In genomic region chr1:156540955-156541354, GRCh38 we compare ENCODE assay signal across 31 cellular contexts. TPM values are rescaled to one million over a fixed set of nuclear protein-coding genes. Genes with fewer than 3 reads are reported as not detected.
DNase-seq lines count a peak whose midpoint lies in the region; ATAC-seq and TF ChIP-seq lines count a peak whose summit lies in the region.
"Had no signal": no experiment of that assay in that cellular context is flagged by ENCODE, and none has a peak within 500 bp of the region (broad histone marks: within the 10 kb centered on the region; RNA-seq: fewer than 3 reads in every experiment).

No MANE protein-coding gene starts in this region.

- no peak overlapping the region for H3K18ac ChIP-seq in IMR-90 (ENCODE audit: low read depth, low read length)

- WGBS in IMR-90 (ENCODE audit: extremely low coverage in 2 of 2, insufficient read length in 1 of 2), 2 experiments: no CpG with 5 or more reads among the region's 2 CpGs
- no CpG with 5 or more reads among the region's 2 CpGs for WGBS in gastroesophageal sphincter (ENCODE audit: low coverage in 1 of 2), 2 donors
- 79 to 92% (median 87%) methylated on average over 2 of the region's 2 CpGs for WGBS in psoas muscle, 3 donors

- no peak overlapping the region for H3K23ac ChIP-seq in IMR-90 (ENCODE audit: low read depth, low read length)

- H3K9me3 ChIP-seq in IMR-90 (ENCODE audit: control insufficient read depth, insufficient read depth, low read length) (no peaks in the 10 kb centered on the region), gastroesophageal sphincter (no peaks in the 10 kb centered on the region), psoas muscle (no peaks in the 10 kb centered on the region)
- H3K9me3 ChIP-seq: breast epithelium, mucosa of descending colon, pancreas, Peyer's patch, right lobe of liver had no signal

- POLR2A ChIA-PET in IMR-90 (lab: Charles Lee; ENCODE audit: unreplicated experiment): no interaction called here

- H3K27me3 ChIP-seq in IMR-90 (ENCODE audit: control insufficient read depth, insufficient read depth, low read length): no peaks in the 10 kb centered on the region
- no peaks in the 10 kb centered on the region for H3K27me3 ChIP-seq in gastroesophageal sphincter
- no peaks in the 10 kb centered on the region for H3K27me3 ChIP-seq in psoas muscle (ENCODE audit: insufficient read depth in 3 of 3, low read length in 2 of 3)
- H3K27me3 ChIP-seq: breast epithelium, pancreas, Peyer's patch, right lobe of liver had no signal

- TF ChIP-seq CTCF in IMR-90 (conservative IDR thresholded peaks at IDR 0.05; ENCODE audit: low read depth, low read length) (no peak), gastroesophageal sphincter (IDR thresholded peaks at IDR 0.05) (no peak), psoas muscle (IDR thresholded peaks at IDR 0.05) (no peak)

- H4K5ac ChIP-seq in IMR-90 (ENCODE audit: low read depth, low read length): no peak overlapping the region

- TF ChIP-seq EP300 in gastroesophageal sphincter (IDR thresholded peaks at IDR 0.05): no peak

- H3K9ac ChIP-seq in IMR-90 (ENCODE audit: low read depth, low read length): no peak overlapping the region

- H4K91ac ChIP-seq in IMR-90 (ENCODE audit: insufficient read depth, low read depth, low read length): no peak overlapping the region

- no peak overlapping the region for H2BK120ac ChIP-seq in IMR-90 (ENCODE audit: low read depth, low read length)

- no peak overlapping the region for H4K8ac ChIP-seq in IMR-90 (ENCODE audit: low read depth in 2 of 2, low read length in 2 of 2)

- no peak overlapping the region for H2BK15ac ChIP-seq in IMR-90 (ENCODE audit: low read depth, low read length)

- no peak overlapping the region for H2BK20ac ChIP-seq in IMR-90 (ENCODE audit: low read depth, low read length)

- dilution Hi-C loops in IMR-90 (cut with HindIII; ENCODE audit: low sequenced_read_pairs, unreplicated experiment): no loop called here

- BruUV-seq in IMR-90 (replicated peaks; lab: Mats Ljungman, UMichigan): no TSS peak

- in situ Hi-C loops in IMR-90 (cut with MboI; ENCODE audit: low sequenced_read_pairs): no loop called here

- no peak overlapping the region for H3K4me3 ChIP-seq in IMR-90 (ENCODE audit: insufficient read depth, low read depth, low read length)
- no peak overlapping the region for H3K4me3 ChIP-seq in gastroesophageal sphincter
- no peak overlapping the region for H3K4me3 ChIP-seq in psoas muscle
- H3K4me3 ChIP-seq: breast epithelium, coronary artery, lung, mucosa of descending colon, pancreas, Peyer's patch, right lobe of liver had no signal

- H3K4me2 ChIP-seq in IMR-90 (ENCODE audit: low read depth, low read length): no peak overlapping the region

- H3K36me3 ChIP-seq in IMR-90 (ENCODE audit: control insufficient read depth, insufficient read depth, low read length): peaks cover 18% of the 10 kb centered on the region
- no peaks in the 10 kb centered on the region for H3K36me3 ChIP-seq in gastroesophageal sphincter
- H3K36me3 ChIP-seq in psoas muscle (ENCODE audit: insufficient read depth in 1 of 2, low read depth in 1 of 2): no peaks in the 10 kb centered on the region
- H3K36me3 ChIP-seq: breast epithelium, pancreas, Peyer's patch, right lobe of liver had no signal

- H4K20me1 ChIP-seq in IMR-90 (ENCODE audit: insufficient read depth, low read length): no peaks in the 10 kb centered on the region

- no peaks in the 10 kb centered on the region for H3K4me1 ChIP-seq in IMR-90 (ENCODE audit: control insufficient read depth, insufficient read depth, low read length)
- H3K4me1 ChIP-seq in gastroesophageal sphincter: no peaks in the 10 kb centered on the region
- H3K4me1 ChIP-seq in psoas muscle: no peaks in the 10 kb centered on the region
- H3K4me1 ChIP-seq: breast epithelium, pancreas, Peyer's patch, right lobe of liver had no signal

- no peak overlapping the region for H2BK5ac ChIP-seq in IMR-90 (ENCODE audit: low read depth, low read length, poor library complexity, severe bottlenecking)

- no peak for TF ChIP-seq POLR2A in IMR-90 (IDR thresholded peaks at IDR 0.05; ENCODE audit: low read depth, low read length)
- TF ChIP-seq POLR2A in gastroesophageal sphincter (IDR thresholded peaks at IDR 0.05): no peak

- H3K14ac ChIP-seq in IMR-90 (replicated peaks; ENCODE audit: low read depth, low read length): no peak overlapping the region

- DNase-seq in EH (ENCODE audit: low read depth) (peak; percentile 43), IMR-90 (peak; percentile 20), psoas muscle (no peak), DMS79 (lab: John Stamatoyannopoulos, UW) (no peak)
- no peak for DNase-seq in activated CD4-positive, alpha-beta T cell treated with anti-CD3 and anti-CD28 coated beads, Interleukin-2, amount 50 U/mL, for 1 hour
- DNase-seq: activated CD4-positive, alpha-beta T cell treated with anti-CD3 and anti-CD28 coated beads, Interleukin-2, amount 10 ng/mL, durations not matched to agents 7 days and 5 days; activated naive CD4-positive, alpha-beta T cell treated with anti-CD3 and anti-CD28 coated beads for 36 hours; activated T-cell treated with anti-CD3 and anti-CD28 coated beads, Interleukin-2, amount 50 U/mL, for 72 hours; amygdala; CD4-positive, alpha-beta T cell; effector memory CD8-positive, alpha-beta T cell; mucosa of descending colon; NCI-H1105; NCI-H2081; NCI-H345; NCI-H748 treated with DMSO at 0.1 percent for 48 hours; Peyer's patch; right lobe of liver; SIG-M5; stimulated activated naive CD4-positive, alpha-beta T cell treated with Interleukin-2 at 50 U/mL for 16 hours; SW 1271; T1000 had no signal

- H2AK5ac ChIP-seq in IMR-90 (ENCODE audit: low read depth, low read length): no peak overlapping the region

- H3K9me1 ChIP-seq in IMR-90 (ENCODE audit: insufficient read depth, low read length): no peaks in the 10 kb centered on the region; the same call in 1 of the 2 replicates

- ATAC-seq in IMR-90 (ENCODE audit: low read depth) (no peak), gastroesophageal sphincter (peak; percentile 50), psoas muscle (peak in 3 of 4 donors; percentile 30 to 72 (median 33)), HG02938 (IDR thresholded peaks at IDR 0.05; ENCODE audit: unreplicated experiment) (no peak)
- ATAC-seq: activated T-cell treated with anti-CD3 and anti-CD28 coated beads, Interleukin-2, amount 50 U/mL, for 72 hours; effector memory CD8-positive, alpha-beta T cell; mucosa of descending colon had no signal

- CTCF ChIA-PET in IMR-90 (lab: Yijun Ruan, JAX): no interaction called here

- H3K56ac ChIP-seq in IMR-90 (ENCODE audit: extremely low read depth, insufficient read depth, low read length): no peak overlapping the region

- 0 out of 4 replicates have a peak, but pooled peaks cover 0 to 2% of the 10 kb centered on the region in 2 experiments for H3K79me1 ChIP-seq in IMR-90 (ENCODE audit: low read depth in 1 of 2, low read length in 2 of 2)

- TF ChIP-seq RAD21 in IMR-90 (IDR thresholded peaks at IDR 0.05; ENCODE audit: low read length): no peak

- no peak overlapping the region for H2AK9ac ChIP-seq in IMR-90 (replicated peaks; ENCODE audit: low read depth, low read length, poor library complexity)

- no peak overlapping the region for H3K4ac ChIP-seq in IMR-90 (ENCODE audit: low read depth, low read length)

- intact Hi-C loops in IMR-90 (cut with micrococcal nuclease) (no loop called here), psoas muscle (cut with DNase I) (loop anchor here in 1 of 2 donors (10.0 kb wide), 1 partner anchor 176 kb away; the partner anchor contains the start of gene RHBG)

- H3K27ac ChIP-seq in IMR-90 (ENCODE audit: insufficient read depth, low read length) (no peak overlapping the region), gastroesophageal sphincter (no peak overlapping the region), psoas muscle (no peak overlapping the region)
- H3K27ac ChIP-seq: breast epithelium, pancreas, Peyer's patch, right lobe of liver had no signal

- H2AFZ ChIP-seq in IMR-90 (replicated peaks; ENCODE audit: low read length, poor library complexity): no peak overlapping the region

TF ChIP-seq in IMR-90, 13 proteins besides CTCF, POLR2A, EP300 and RAD21 (continues in another document):
- no peak for TF ChIP-seq CEBPB (IDR thresholded peaks at IDR 0.05; ENCODE audit: low read depth, low read length)

RNA-seq across cellular contexts. Expression of gene IQGAP3, which starts 31.4 kb away (rescaled TPM):
- total RNA-seq in IMR-90 (2012; rRNA removed) (13.6 TPM in 2 replicates), gastroesophageal sphincter (under 1 TPM in 3 of 4 donors, not detected in 1; 0.27 to 0.58 (median 0.42) TPM), psoas muscle (under 1 TPM; 0.07 to 0.24 (median 0.16) TPM)
- polyA plus RNA-seq in IMR-90 (2012; rRNA removed) (12.5 and 14.9 TPM in 2 replicates), psoas muscle (under 1 TPM; 0.01 to 0.17 (median 0.04) TPM)
- polyA plus RNA-seq in IMR-90 (2012; cell fraction: cytosol; rRNA removed): 3.7 TPM in 2 replicates
- polyA plus RNA-seq in IMR-90 (2012; cell fraction: nucleus; rRNA removed; ENCODE audit: low replicate concordance): 54.5 and 78.1 TPM in 2 replicates
- total RNA-seq: CD4-positive, alpha-beta T cell had no signal

RNA-seq across cellular contexts. Expression of gene TTC24, which starts 38.6 kb away (rescaled TPM):
- total RNA-seq in IMR-90 (2012; rRNA removed) (not detected in 2 replicates), gastroesophageal sphincter (not detected), psoas muscle (under 1 TPM in 1 of 4 donors, not detected in 3; 0.69 TPM)
- polyA plus RNA-seq in IMR-90 (2012; rRNA removed) (not detected in 2 replicates), psoas muscle (under 1 TPM in 2 of 3 donors, not detected in 1; 0.12 to 0.13 TPM)
- not detected in 2 replicates for polyA plus RNA-seq in IMR-90 (2012; cell fraction: cytosol; rRNA removed)
- not detected in 2 replicates for polyA plus RNA-seq in IMR-90 (2012; cell fraction: nucleus; rRNA removed; ENCODE audit: low replicate concordance)
- total RNA-seq: breast epithelium, frontal cortex, H4, pancreas, Peyer's patch, temporal lobe had no signal
- polyA plus RNA-seq: pancreas had no signal

RNA-seq across cellular contexts. Expression of gene MEF2D, which starts 40.4 kb away (rescaled TPM):
- total RNA-seq in IMR-90 (2012; rRNA removed) (2.9 and 3.6 TPM in 2 replicates), gastroesophageal sphincter (10 to 100 TPM; 49.0 to 94.3 (median 67.1) TPM), psoas muscle (100 to 1,000 TPM; 126 to 258 (median 188) TPM)
- polyA plus RNA-seq in IMR-90 (2012; rRNA removed) (20.0 and 25.0 TPM in 2 replicates), psoas muscle (10 to 100 TPM; 43.1 to 65.3 (median 58.4) TPM)
- polyA plus RNA-seq in IMR-90 (2012; cell fraction: cytosol; rRNA removed): 10.9 and 27.6 TPM in 2 replicates
- polyA plus RNA-seq in IMR-90 (2012; cell fraction: nucleus; rRNA removed; ENCODE audit: low replicate concordance): 80.1 and 88.5 TPM in 2 replicates

RNA-seq across cellular contexts. Expression of gene NAXE, which starts 50.6 kb away (rescaled TPM):
- total RNA-seq in IMR-90 (2012; rRNA removed) (70.3 and 74.2 TPM in 2 replicates), gastroesophageal sphincter (10 to 100 TPM; 65.1 to 93.6 (median 73.4) TPM), psoas muscle (10 to 100 TPM; 44.3 to 77.5 (median 70.8) TPM)
- polyA plus RNA-seq in IMR-90 (2012; rRNA removed) (60.6 and 61.0 TPM in 2 replicates), psoas muscle (10 to 100 TPM; 62.6 to 74.4 (median 67.5) TPM)
- 63.8 and 76.0 TPM in 2 replicates for polyA plus RNA-seq in IMR-90 (2012; cell fraction: cytosol; rRNA removed)
- 25.3 and 30.2 TPM in 2 replicates for polyA plus RNA-seq in IMR-90 (2012; cell fraction: nucleus; rRNA removed; ENCODE audit: low replicate concordance)

Comparison
In these comparisons a context has a peak if more than half of its experiments do, and no peak if none do; other contexts are left out.
1. DNase-seq: peak in EH (single experiment) and IMR-90 (single experiment); none in psoas muscle (0 of 2), activated CD4-positive, alpha-beta T cell treated with anti-CD3 and anti-CD28 coated beads, Interleukin-2, amount 50 U/mL, for 1 hour (single experiment) and DMS79 (single experiment).
2. ATAC-seq: peak in gastroesophageal sphincter (single experiment) and psoas muscle (3 of 4); none in IMR-90 (single experiment) and HG02938 (single experiment).
3. RNA of gene MEF2D, which starts 40.4 kb away (total RNA-seq): 126 to 258 TPM in psoas muscle and 49.0 to 94.3 TPM in gastroesophageal sphincter; 2.9 to 3.6 TPM in IMR-90; every median in the first group is over 10 times any median in the second.